1 cellular context compared by ENCODE assay signal in genomic region chr11:34104680-34105078, GRCh38.
TF ChIP-seq lines count a peak whose summit lies in the region.

No MANE protein-coding gene starts in this region.

TF ChIP-seq in K562, 482 proteins besides CTCF, POLR2A, EP300 and RAD21 (continued from another document):
- TF ChIP-seq TAF9B (IDR thresholded peaks at IDR 0.05; ENCODE audit: partially characterized antibody) = no peak
- TF ChIP-seq ZKSCAN1 (IDR thresholded peaks at IDR 0.05; ENCODE audit: low read depth, low read length) = no peak
- TF ChIP-seq ZNF316 (IDR thresholded peaks at IDR 0.05) = peak; percentile 83
- no peak for TF ChIP-seq U2AF2 (optimal IDR thresholded peaks at IDR 0.05; ENCODE audit: low read depth, low read length)
- TF ChIP-seq CHCHD3 (CRISPR knock-in tag; IDR thresholded peaks at IDR 0.05) = 0 out of 2 replicates have a peak, but pooled peaks have one; percentile 31
- TF ChIP-seq MAFG (tag; conservative IDR thresholded peaks at IDR 0.05) = peak; percentile 68
- peak; percentile 43; the same call in 1 of the 2 replicates for TF ChIP-seq C11orf30 (IDR thresholded peaks at IDR 0.05; ENCODE audit: low read depth)
